29 cellular contexts compared by ENCODE assay signal in the genomic region with DNA sequence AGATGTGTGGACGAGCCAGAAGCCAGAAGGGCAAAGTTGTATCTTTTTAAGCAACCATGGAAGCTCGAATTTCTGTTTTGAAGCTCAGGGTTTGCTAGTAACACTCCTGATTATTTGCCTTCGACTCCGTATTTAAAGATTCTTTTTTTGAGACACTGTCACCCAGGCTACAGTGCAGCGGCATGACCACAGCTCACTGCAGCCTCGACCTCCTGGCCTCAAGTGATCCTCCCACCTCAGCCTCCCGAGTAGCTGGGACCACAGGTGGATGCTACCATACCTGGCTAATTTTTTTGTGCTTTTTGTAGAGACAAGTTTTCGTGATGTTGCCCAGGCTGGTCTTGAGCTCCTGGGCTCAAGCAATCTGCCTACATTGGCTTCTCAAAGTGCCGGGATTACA. TPM values are rescaled to one million over a fixed set of nuclear protein-coding genes. Genes with fewer than 3 reads are reported as not detected.
"Had no signal": no experiment of that assay in that cellular context is flagged by ENCODE, and none has a peak within 500 bp of the region (broad histone marks: within the 10 kb centered on the region; RNA-seq: fewer than 3 reads in every experiment).

No MANE protein-coding gene starts in this region.

- H3K4me2 ChIP-seq: smooth muscle cell had no signal

- ATAC-seq: effector memory CD8-positive, alpha-beta T cell; gastrocnemius medialis; heart left ventricle; left cardiac atrium; stimulated activated naive B cell treated with anti-CD40 and anti-IgM and Interleukin-4, amounts not matched to agents 10 μg/mL and 1 μg/mL and 100 μg/mL, for 72 hours; WTC11 had no signal

- H3K9me3 ChIP-seq: adrenal gland, ascending aorta, esophagus squamous epithelium, gastrocnemius medialis, heart left ventricle, sigmoid colon, transverse colon, vagina had no signal

- H3K4me3 Mint-ChIP-seq: activated CD4-positive, alpha-beta memory T cell treated with anti-CD3 and anti-CD28 coated beads, Interleukin-2, amount 10 ng/mL, durations not matched to agents 7 days and 5 days; activated naive CD4-positive, alpha-beta T cell treated with anti-CD3 and anti-CD28 coated beads, Interleukin-2, amount 50 U/mL, for 24 hours; activated T-helper 1 cell treated with anti-CD3 and anti-CD28 coated beads, Interleukin-12 subunit alpha, Interleukin-12 subunit beta, Interleukin-2, Interleukin-4 antibody, amounts not matched to agents 30 ng/mL and 10 ng/mL and 1 ng/mL, durations not matched to agents 14 hours and 24 hours and 36 hours; effector memory CD8-positive, alpha-beta T cell; memory B cell; nephron; stimulated activated naive B cell treated with anti-CD40 and anti-IgM and Interleukin-4, amounts not matched to agents 10 μg/mL and 1 μg/mL and 100 μg/mL, for 72 hours; WTC11 had no signal

- H3K36me3 Mint-ChIP-seq: activated naive CD4-positive, alpha-beta T cell treated with anti-CD3 and anti-CD28 coated beads, Interleukin-2, amount 50 U/mL, for 24 hours; memory B cell; stimulated activated naive B cell treated with anti-CD40 and anti-IgM and Interleukin-4, amounts not matched to agents 10 μg/mL and 1 μg/mL and 100 μg/mL, for 72 hours; WTC11 had no signal

- H3K4me3 ChIP-seq: adrenal gland, ascending aorta, esophagus squamous epithelium, gastrocnemius medialis, heart left ventricle, sigmoid colon, smooth muscle cell, transverse colon, vagina had no signal

- H3K27ac ChIP-seq: adrenal gland, ascending aorta, brain microvascular endothelial cell, esophagus squamous epithelium, gastrocnemius medialis, heart left ventricle, sigmoid colon, transverse colon, vagina had no signal

- H3K4me1 Mint-ChIP-seq: nephron had no signal

- H3K9me3 Mint-ChIP-seq: activated CD4-positive, alpha-beta memory T cell treated with anti-CD3 and anti-CD28 coated beads, Interleukin-2, amount 10 ng/mL, durations not matched to agents 7 days and 5 days; activated naive CD4-positive, alpha-beta T cell treated with anti-CD3 and anti-CD28 coated beads, Interleukin-2, amount 50 U/mL, for 24 hours; activated T-helper 1 cell treated with anti-CD3 and anti-CD28 coated beads, Interleukin-12 subunit alpha, Interleukin-12 subunit beta, Interleukin-2, Interleukin-4 antibody, amounts not matched to agents 30 ng/mL and 10 ng/mL and 1 ng/mL, durations not matched to agents 14 hours and 24 hours and 36 hours; effector memory CD8-positive, alpha-beta T cell; memory B cell; nephron; stimulated activated naive B cell treated with anti-CD40 and anti-IgM and Interleukin-4, amounts not matched to agents 10 μg/mL and 1 μg/mL and 100 μg/mL, for 72 hours; WTC11 had no signal

- H3K27ac Mint-ChIP-seq: activated CD4-positive, alpha-beta memory T cell treated with anti-CD3 and anti-CD28 coated beads, Interleukin-2, amount 10 ng/mL, durations not matched to agents 7 days and 5 days; activated naive CD4-positive, alpha-beta T cell treated with anti-CD3 and anti-CD28 coated beads, Interleukin-2, amount 50 U/mL, for 24 hours; activated T-helper 1 cell treated with anti-CD3 and anti-CD28 coated beads, Interleukin-12 subunit alpha, Interleukin-12 subunit beta, Interleukin-2, Interleukin-4 antibody, amounts not matched to agents 30 ng/mL and 10 ng/mL and 1 ng/mL, durations not matched to agents 14 hours and 24 hours and 36 hours; memory B cell; nephron; stimulated activated naive B cell treated with anti-CD40 and anti-IgM and Interleukin-4, amounts not matched to agents 10 μg/mL and 1 μg/mL and 100 μg/mL, for 72 hours; WTC11 had no signal

- H3K27me3 Mint-ChIP-seq: activated CD4-positive, alpha-beta memory T cell treated with anti-CD3 and anti-CD28 coated beads, Interleukin-2, amount 10 ng/mL, durations not matched to agents 7 days and 5 days; activated naive CD4-positive, alpha-beta T cell treated with anti-CD3 and anti-CD28 coated beads, Interleukin-2, amount 50 U/mL, for 24 hours; effector memory CD8-positive, alpha-beta T cell had no signal

- H3K4me1 ChIP-seq: ascending aorta, gastrocnemius medialis had no signal

- DNase-seq: activated CD4-positive, alpha-beta memory T cell treated with anti-CD3 and anti-CD28 coated beads, Interleukin-2, amount 10 ng/mL, durations not matched to agents 7 days and 5 days; activated gamma-delta T cell; brain microvascular endothelial cell; caudate nucleus; dermis blood vessel endothelial cell; effector memory CD8-positive, alpha-beta T cell; esophagus squamous epithelium; gastrocnemius medialis; heart left ventricle; left cardiac atrium; nucleus accumbens; posterior cingulate gyrus; sigmoid colon; stimulated activated CD4-positive, alpha-beta T cell treated with anti-CD3 and anti-CD28 coated beads, Interleukin-15, amount 100 ng/mL, for 24 hours; stimulated activated CD4-positive, alpha-beta T cell treated with anti-CD3 and anti-CD28 coated beads, Interleukin-2, amount 100 ng/mL, for 48 hours; stimulated activated CD8-positive, alpha-beta memory T cell treated with anti-CD3 and anti-CD28 coated beads, Interleukin-4, amount 100 ng/mL, for 48 hours; stimulated activated naive B cell treated with anti-CD40 and anti-IgM and Interleukin-4, amounts not matched to agents 10 μg/mL and 1 μg/mL and 100 μg/mL, for 72 hours; T-helper 1 cell; T-helper 9 cell; transverse colon had no signal

- H3K27me3 ChIP-seq: adrenal gland, ascending aorta, brain microvascular endothelial cell, esophagus squamous epithelium, gastrocnemius medialis, heart left ventricle, sigmoid colon, transverse colon, vagina had no signal

- H3K36me3 ChIP-seq: adrenal gland, ascending aorta, brain microvascular endothelial cell, esophagus squamous epithelium, gastrocnemius medialis, heart left ventricle, sigmoid colon, transverse colon, vagina had no signal

RNA-seq across cellular contexts. Expression of gene OASL, which starts 18.7 kb away (rescaled TPM):
- total RNA-seq: ascending aorta, smooth muscle cell had no signal
